Comparison of ENCODE assay signal across 28 cellular contexts in genomic region chr6:6243846-6244245, GRCh38.
"Had no signal": no experiment of that assay in that cellular context is flagged by ENCODE, and none has a peak within 500 bp of the region (broad histone marks: within the 10 kb centered on the region; RNA-seq: fewer than 3 reads in every experiment).

No MANE protein-coding gene starts in this region.

- H3K27me3 ChIP-seq: cardiac muscle cell had no signal

- ATAC-seq: activated T-helper 17 cell treated with anti-CD3 and anti-CD28 coated beads, Interleukin-2, amount 50 U/mL, for 72 hours; T-cell had no signal

- H3K27ac ChIP-seq: cardiac muscle cell, PC-9, VCaP had no signal

- DNase-seq: activated CD4-positive, alpha-beta memory T cell treated with anti-CD3 and anti-CD28 coated beads, Interleukin-2, amount 10 ng/mL, durations not matched to agents 7 days and 5 days; activated CD4-positive, alpha-beta T cell treated with anti-CD3 and anti-CD28 coated beads, Interleukin-2, amount 50 U/mL, for 1 hour; activated CD4-positive, CD25-positive, alpha-beta regulatory T cell; activated gamma-delta T cell; activated naive CD4-positive, alpha-beta T cell treated with anti-CD3 and anti-CD28 coated beads for 36 hours; activated T-cell treated with anti-CD3 and anti-CD28 coated beads for 4 hours; activated T-cell treated with anti-CD3 and anti-CD28 coated beads, Interleukin-2, amount 50 U/mL, for 48 hours; amygdala; KG1; MG63; MV-4-11; NCI-H1092 treated with DMSO at 0.1 percent for 48 hours; NCI-H1417 treated with DMSO at 0.1 percent for 48 hours; NCI-H1694 treated with DMSO at 0.1 percent for 48 hours; NCI-H2029 treated with DMSO at 0.1 percent for 48 hours; NCI-H510A treated with DMSO at 0.1 percent for 48 hours; NCI-H69; PC-9; SIG-M5; T-cell; T-helper 2 cell; T1000 had no signal

- H3K4me3 Mint-ChIP-seq: activated CD4-positive, alpha-beta memory T cell treated with anti-CD3 and anti-CD28 coated beads, Interleukin-2, amount 10 ng/mL, durations not matched to agents 7 days and 5 days; activated naive CD4-positive, alpha-beta T cell treated with anti-CD3 and anti-CD28 coated beads for 36 hours; activated naive CD8-positive, alpha-beta T cell; activated T-helper 17 cell treated with anti-CD3 and anti-CD28 coated beads, Interleukin-2, amount 50 U/mL, for 72 hours; brain; IgD-negative memory B cell; T-cell had no signal

- H3K27ac Mint-ChIP-seq: activated CD4-positive, alpha-beta memory T cell treated with anti-CD3 and anti-CD28 coated beads, Interleukin-2, amount 10 ng/mL, durations not matched to agents 7 days and 5 days; activated naive CD4-positive, alpha-beta T cell treated with anti-CD3 and anti-CD28 coated beads for 36 hours; activated naive CD8-positive, alpha-beta T cell; activated T-helper 17 cell treated with anti-CD3 and anti-CD28 coated beads, Interleukin-2, amount 50 U/mL, for 72 hours; brain; IgD-negative memory B cell; T-cell had no signal

- H3K4me3 ChIP-seq: cardiac muscle cell, MG63, PC-9 had no signal

- H3K36me3 Mint-ChIP-seq: activated naive CD8-positive, alpha-beta T cell; brain; IgD-negative memory B cell; T-cell had no signal

- H3K9me3 Mint-ChIP-seq: activated CD4-positive, alpha-beta memory T cell treated with anti-CD3 and anti-CD28 coated beads, Interleukin-2, amount 10 ng/mL, durations not matched to agents 7 days and 5 days; activated naive CD4-positive, alpha-beta T cell treated with anti-CD3 and anti-CD28 coated beads for 36 hours; activated T-helper 17 cell treated with anti-CD3 and anti-CD28 coated beads, Interleukin-2, amount 50 U/mL, for 72 hours had no signal

- H3K36me3 ChIP-seq: cardiac muscle cell, MG63 had no signal

- H3K9me3 ChIP-seq: MG63 had no signal

- H3K4me1 Mint-ChIP-seq: activated CD4-positive, alpha-beta memory T cell treated with anti-CD3 and anti-CD28 coated beads, Interleukin-2, amount 10 ng/mL, durations not matched to agents 7 days and 5 days; activated T-helper 17 cell treated with anti-CD3 and anti-CD28 coated beads, Interleukin-2, amount 50 U/mL, for 72 hours; IgD-negative memory B cell; T-cell had no signal

- H3K27me3 Mint-ChIP-seq: brain had no signal
